Comparison of ENCODE assay signal across 3 cellular contexts in the genomic region with DNA sequence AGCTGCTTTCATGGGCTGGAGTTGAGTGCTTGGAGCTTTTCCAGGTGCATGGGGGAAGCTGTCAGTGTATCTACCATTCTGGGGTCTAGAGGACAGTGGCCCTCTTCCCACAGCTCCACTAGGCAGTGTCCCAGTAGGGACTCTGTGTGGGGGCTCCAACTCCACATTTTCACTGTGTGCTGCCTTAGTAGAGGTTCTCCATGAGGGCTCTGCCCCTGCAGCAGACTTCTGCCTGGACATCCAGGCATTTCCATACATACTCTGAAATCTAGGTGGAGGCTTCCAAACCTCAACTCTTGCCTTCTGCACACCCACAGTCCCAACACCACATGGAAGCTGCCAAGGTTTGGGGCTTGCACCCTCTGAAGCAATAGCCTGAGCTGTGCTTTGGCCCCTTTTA.
TF ChIP-seq lines count a peak whose summit lies in the region.

No MANE protein-coding gene starts in this region.

TF ChIP-seq in HEK293, 187 proteins besides CTCF, POLR2A, EP300 and RAD21:
- TF ChIP-seq ZNF585B (tag by site-specific recombination; IDR thresholded peaks at IDR 0.05), result 0 out of 2 replicates have a peak, but pooled peaks have one; percentile 57
TF ChIP-seq in HEK293: peak in this region for 1; not testable (repeated sequence) for 186.

TF ChIP-seq in GM12878, 131 proteins besides CTCF, POLR2A, EP300 and RAD21:
- 0 out of 2 replicates have a peak, but pooled peaks have one; percentile 46 for TF ChIP-seq CBX5 (IDR thresholded peaks at IDR 0.05; ENCODE audit: low read depth)

TF ChIP-seq in K562, 482 proteins besides CTCF, POLR2A, EP300 and RAD21:
- TF ChIP-seq CBX3 (IDR thresholded peaks at IDR 0.05; ENCODE audit: borderline replicate concordance in 1 of 2, low read length in 2 of 2) (peak in 1 of 2 experiments; percentile 88; a peak in 1 of 3 replicates), ZFP36 (IDR thresholded peaks at IDR 0.05; ENCODE audit: low read depth, low read length, partially characterized antibody) (peak; percentile 33), CBX1 (IDR thresholded peaks at IDR 0.05; ENCODE audit: low read depth) (peak; percentile 61; the same call in 1 of the 2 replicates), CBX5 (IDR thresholded peaks at IDR 0.05; ENCODE audit: borderline replicate concordance, low read depth) (peak; percentile 84; the same call in 1 of the 2 replicates)
- TF ChIP-seq, protein P1, sequence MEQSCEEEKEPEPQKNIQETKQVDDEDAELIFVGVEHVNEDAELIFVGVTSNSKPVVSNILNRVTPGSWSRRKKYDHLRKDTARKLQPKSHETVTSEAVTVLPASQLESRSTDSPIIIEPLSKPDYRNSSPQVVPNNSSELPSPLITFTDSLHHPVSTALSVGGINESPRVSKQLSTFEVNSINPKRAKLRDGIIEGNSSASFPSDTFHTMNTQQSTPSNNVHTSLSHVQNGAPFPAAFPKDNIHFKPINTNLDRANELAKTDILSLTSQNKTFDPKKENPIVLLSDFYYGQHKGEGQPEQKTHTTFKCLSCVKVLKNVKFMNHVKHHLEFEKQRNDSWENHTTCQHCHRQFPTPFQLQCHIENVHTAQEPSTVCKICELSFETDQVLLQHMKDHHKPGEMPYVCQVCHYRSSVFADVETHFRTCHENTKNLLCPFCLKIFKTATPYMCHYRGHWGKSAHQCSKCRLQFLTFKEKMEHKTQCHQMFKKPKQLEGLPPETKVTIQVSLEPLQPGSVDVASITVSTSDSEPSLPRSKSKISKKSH (CRISPR knock-in tag; IDR thresholded peaks at IDR 0.05), result peak; percentile 32; the same call in 1 of the 2 replicates
- TF ChIP-seq, protein P2, sequence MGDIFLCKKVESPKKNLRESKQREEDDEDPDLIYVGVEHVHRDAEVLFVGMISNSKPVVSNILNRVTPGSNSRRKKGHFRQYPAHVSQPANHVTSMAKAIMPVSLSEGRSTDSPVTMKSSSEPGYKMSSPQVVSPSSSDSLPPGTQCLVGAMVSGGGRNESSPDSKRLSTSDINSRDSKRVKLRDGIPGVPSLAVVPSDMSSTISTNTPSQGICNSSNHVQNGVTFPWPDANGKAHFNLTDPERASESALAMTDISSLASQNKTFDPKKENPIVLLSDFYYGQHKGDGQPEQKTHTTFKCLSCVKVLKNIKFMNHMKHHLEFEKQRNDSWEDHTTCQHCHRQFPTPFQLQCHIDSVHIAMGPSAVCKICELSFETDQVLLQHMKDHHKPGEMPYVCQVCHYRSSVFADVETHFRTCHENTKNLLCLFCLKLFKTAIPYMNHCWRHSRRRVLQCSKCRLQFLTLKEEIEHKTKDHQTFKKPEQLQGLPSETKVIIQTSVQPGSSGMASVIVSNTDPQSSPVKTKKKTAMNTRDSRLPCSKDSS (IDR thresholded peaks at IDR 0.05; ENCODE audit: low read depth, partially characterized antibody), result peak; percentile 79
